ENCODE assay signal across 10 cellular contexts in the genomic region with DNA sequence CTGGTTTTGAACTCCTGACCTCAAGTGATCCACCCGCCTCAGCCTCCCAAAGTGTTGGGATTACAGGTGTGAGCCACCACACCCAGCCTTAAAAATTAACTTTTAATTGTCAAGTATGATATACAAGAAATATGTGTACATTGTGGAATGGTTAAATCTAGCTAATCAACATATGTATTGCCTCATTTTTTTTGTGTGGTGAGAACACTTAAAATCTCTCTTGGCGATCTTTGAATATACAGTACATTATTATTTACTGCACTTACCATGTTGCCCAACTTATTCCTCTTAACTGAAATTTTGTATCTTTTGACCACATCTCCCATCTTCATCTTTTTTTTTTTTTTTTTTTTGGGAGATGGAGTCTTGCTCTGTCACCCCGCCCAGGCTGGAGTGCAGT. TPM values are rescaled to one million over a fixed set of nuclear protein-coding genes. Genes with fewer than 3 reads are reported as not detected.
A peak's percentile ranks its signal among the peaks of the same experiment; 100 is the strongest.
DNase-seq lines count a peak whose midpoint lies in the region; ATAC-seq and TF ChIP-seq lines count a peak whose summit lies in the region.
"Had no signal": no experiment of that assay in that cellular context is flagged by ENCODE, and none has a peak within 500 bp of the region (broad histone marks: within the 10 kb centered on the region; RNA-seq: fewer than 3 reads in every experiment).

No MANE protein-coding gene starts in this region.

- H3K9ac ChIP-seq in HCT116 (ENCODE audit: low read length) (peak overlapping the region; percentile 18), subcutaneous abdominal adipose tissue (ENCODE audit: low read length in 5 of 5) (no peak overlapping the region)

- POLR2A ChIA-PET in HCT116 (lab: Charles Lee), result no interaction called here

- H3K27ac Mint-ChIP-seq in activated naive CD8-positive, alpha-beta T cell treated with anti-CD3 and anti-CD28 coated beads, Interleukin-2, amount 50 U/mL, for 24 hours, result peak overlapping the region; percentile 56

- H3K36me3 Mint-ChIP-seq in activated naive CD8-positive, alpha-beta T cell treated with anti-CD3 and anti-CD28 coated beads, Interleukin-2, amount 50 U/mL, for 24 hours (ENCODE audit: low read depth), result peaks cover 29% of the 10 kb centered on the region

- intact Hi-C loops in HCT116 (cut with micrococcal nuclease), result no loop called here

- WGBS in gastroesophageal sphincter (ENCODE audit: low coverage in 1 of 2), 2 donors, result 92 to 100% methylated on average over 2 to 3 of the region's 3 CpGs

- TF ChIP-seq CTCF in HCT116 (IDR thresholded peaks at IDR 0.05 in 2 of 3, conservative IDR thresholded peaks at IDR 0.05 in 1 of 3; ENCODE audit: borderline replicate concordance in 1 of 3, insufficient read depth in 1 of 3, low read depth in 2 of 3, low read length in 2 of 3) (no peak), gastroesophageal sphincter (IDR thresholded peaks at IDR 0.05) (no peak)

- CTCF ChIA-PET in HCT116 (lab: Charles Lee), result interaction anchor here (0.7 kb wide), 1 partner anchor 23 kb away, joined by 3 read pairs; a partner anchor contains a TSS

- ATAC-seq in HCT116 (no peak), gastroesophageal sphincter (no peak), HG02885 (IDR thresholded peaks at IDR 0.05; ENCODE audit: poor library complexity, unreplicated experiment) (no peak)
- ATAC-seq in activated naive CD8-positive, alpha-beta T cell treated with anti-CD3 and anti-CD28 coated beads, Interleukin-2, amount 50 U/mL, for 24 hours, result no peak

- peaks cover 19% of the 10 kb centered on the region for H4K20me1 ChIP-seq in HCT116 (ENCODE audit: insufficient read depth)

- H3K27me3 ChIP-seq in HCT116 (ENCODE audit: insufficient read depth, low read length) (no peaks in the 10 kb centered on the region), gastroesophageal sphincter (no peaks in the 10 kb centered on the region), subcutaneous abdominal adipose tissue (ENCODE audit: control insufficient read depth in 5 of 5, insufficient read depth in 4 of 5, low read length in 5 of 5) (no peaks in the 10 kb centered on the region)
- H3K27me3 ChIP-seq: foreskin keratinocyte, ovary had no signal

- no peak for TF ChIP-seq EP300 in gastroesophageal sphincter (IDR thresholded peaks at IDR 0.05)

- H3K36me3 ChIP-seq in HCT116 (ENCODE audit: control insufficient read depth in 1 of 2, insufficient read depth in 2 of 2, low read length in 2 of 2), result peaks cover 0 to 5% of the 10 kb centered on the region in 2 experiments; a peak in 1 of 4 replicates
- H3K36me3 ChIP-seq in gastroesophageal sphincter, result peaks cover 0 to 3% of the 10 kb centered on the region in 2 donors
- peaks cover 0 to 6% (median 0%) of the 10 kb centered on the region in 5 donors for H3K36me3 ChIP-seq in subcutaneous abdominal adipose tissue (ENCODE audit: control insufficient read depth in 5 of 5, insufficient read depth in 5 of 5, low read length in 5 of 5)
- H3K36me3 ChIP-seq: ovary had no signal

- peak overlapping the region; percentile 58; the same call in 1 of the 2 replicates for H3K27ac ChIP-seq in HCT116 (ENCODE audit: low read depth, low read length)
- peak overlapping the region; percentile 78 to 81 (median 80) for H3K27ac ChIP-seq in gastroesophageal sphincter
- peak overlapping the region; percentile 78 for H3K27ac ChIP-seq in subcutaneous abdominal adipose tissue (ENCODE audit: low read depth, low read length)
- H3K27ac ChIP-seq: foreskin keratinocyte had no signal

- H3K4me1 ChIP-seq in HCT116 (ENCODE audit: control insufficient read depth in 1 of 2, insufficient read depth in 2 of 2, low read length in 2 of 2) (peaks cover 29 to 56% of the 10 kb centered on the region in 2 experiments), gastroesophageal sphincter (peaks cover 16 to 93% (median 25%) of the 10 kb centered on the region in 3 donors), subcutaneous abdominal adipose tissue (ENCODE audit: control insufficient read depth in 5 of 5, insufficient read depth in 5 of 5, low read length in 5 of 5) (peaks cover 1 to 39% (median 34%) of the 10 kb centered on the region in 5 donors)

- H3K79me2 ChIP-seq in HCT116 (ENCODE audit: insufficient read depth, low read length), result peaks cover 93% of the 10 kb centered on the region

- no peak overlapping the region for H3K4me3 Mint-ChIP-seq in activated naive CD8-positive, alpha-beta T cell treated with anti-CD3 and anti-CD28 coated beads, Interleukin-2, amount 50 U/mL, for 24 hours

- no peak overlapping the region for H2AFZ ChIP-seq in HCT116 (ENCODE audit: low read depth, low read length, poor library complexity, severe bottlenecking)

- RAD21 ChIA-PET in HCT116 (lab: Charles Lee; ENCODE audit: low non-redundant PET in 1 of 2, low total read pairs in 2 of 2, uncharacterized antibody in 2 of 2, unreplicated experiment in 2 of 2), result no interaction called here

- H3K4me3 ChIP-seq in HCT116 (replicated peaks in 1 of 2; ENCODE audit: low read depth in 1 of 2, low read length in 2 of 2), result no peak overlapping the region; a peak in 1 of 4 replicates
- H3K4me3 ChIP-seq in gastroesophageal sphincter, result no peak overlapping the region
- no peak overlapping the region for H3K4me3 ChIP-seq in subcutaneous abdominal adipose tissue (ENCODE audit: low read depth in 1 of 5, low read length in 5 of 5)
- H3K4me3 ChIP-seq: ovary had no signal

- H3K9me3 ChIP-seq in HCT116 (ENCODE audit: control insufficient read depth in 1 of 2, insufficient read depth in 1 of 2, low read depth in 1 of 2, low read length in 2 of 2), result no peaks in the 10 kb centered on the region
- no peaks in the 10 kb centered on the region for H3K9me3 ChIP-seq in gastroesophageal sphincter
- no peaks in the 10 kb centered on the region for H3K9me3 ChIP-seq in subcutaneous abdominal adipose tissue (ENCODE audit: control insufficient read depth in 5 of 5, low read length in 5 of 5)
- H3K9me3 ChIP-seq: ovary had no signal

- peaks cover 55% of the 10 kb centered on the region for H3K4me1 Mint-ChIP-seq in activated naive CD8-positive, alpha-beta T cell treated with anti-CD3 and anti-CD28 coated beads, Interleukin-2, amount 50 U/mL, for 24 hours

- DNase-seq in HCT116 (ENCODE audit: low read depth, low spot score), result no peak
- no peak for DNase-seq in activated naive CD8-positive, alpha-beta T cell treated with anti-CD3 and anti-CD28 coated beads, Interleukin-2, amount 50 U/mL, for 24 hours
- no peak for DNase-seq in mesenteric fat pad (ENCODE audit: low spot score)
- DNase-seq in kidney tubule cell (ENCODE audit: low spot score), result no peak
- DNase-seq: NCI-H2081, ovary had no signal

- no TSS peak for BruUV-seq in HCT116 (replicated peaks; lab: Mats Ljungman, UMichigan)

- no peak for TF ChIP-seq RAD21 in HCT116 (IDR thresholded peaks at IDR 0.05; ENCODE audit: low read depth)

- peak overlapping the region; percentile 29 for H3K4me2 ChIP-seq in HCT116 (ENCODE audit: low read length)

- TF ChIP-seq POLR2A in HCT116 (IDR thresholded peaks at IDR 0.05; ENCODE audit: borderline replicate concordance, extremely low read depth, insufficient read depth, insufficient read length) (no peak), gastroesophageal sphincter (IDR thresholded peaks at IDR 0.05) (no peak)

- H3K9me3 Mint-ChIP-seq in activated naive CD8-positive, alpha-beta T cell treated with anti-CD3 and anti-CD28 coated beads, Interleukin-2, amount 50 U/mL, for 24 hours, result no peaks in the 10 kb centered on the region

- no peaks in the 10 kb centered on the region for H3K27me3 Mint-ChIP-seq in activated naive CD8-positive, alpha-beta T cell treated with anti-CD3 and anti-CD28 coated beads, Interleukin-2, amount 50 U/mL, for 24 hours

- H3K9me2 ChIP-seq in HCT116 (ENCODE audit: insufficient read depth), result no peaks in the 10 kb centered on the region

TF ChIP-seq in HCT116, 20 proteins besides CTCF, POLR2A, EP300 and RAD21:
- TF ChIP-seq ZFX (IDR thresholded peaks at IDR 0.05) (no peak), EGR1 (IDR thresholded peaks at IDR 0.05; ENCODE audit: low read depth) (no peak), JUND (IDR thresholded peaks at IDR 0.05) (no peak), FOSL1 (IDR thresholded peaks at IDR 0.05; ENCODE audit: low read depth) (no peak), EZH2phosphoT487 (IDR thresholded peaks at IDR 0.05; ENCODE audit: borderline replicate concordance) (no peak), EZH2 (IDR thresholded peaks at IDR 0.05) (no peak), SIN3A (IDR thresholded peaks at IDR 0.05; ENCODE audit: low read depth) (no peak), TCF7L2 (IDR thresholded peaks at IDR 0.05; ENCODE audit: borderline replicate concordance, extremely low read depth, insufficient read depth, insufficient read length) (no peak), POLR2AphosphoS5 (IDR thresholded peaks at IDR 0.05; ENCODE audit: low read depth, low read length) (no peak), YY1 (IDR thresholded peaks at IDR 0.05; ENCODE audit: extremely low read depth, insufficient replicate concordance, low read depth, low read length) (no peak)
- TF ChIP-seq, protein P1, sequence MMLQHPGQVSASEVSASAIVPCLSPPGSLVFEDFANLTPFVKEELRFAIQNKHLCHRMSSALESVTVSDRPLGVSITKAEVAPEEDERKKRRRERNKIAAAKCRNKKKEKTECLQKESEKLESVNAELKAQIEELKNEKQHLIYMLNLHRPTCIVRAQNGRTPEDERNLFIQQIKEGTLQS (IDR thresholded peaks at IDR 0.05), result no peak
- TF ChIP-seq, protein P2, sequence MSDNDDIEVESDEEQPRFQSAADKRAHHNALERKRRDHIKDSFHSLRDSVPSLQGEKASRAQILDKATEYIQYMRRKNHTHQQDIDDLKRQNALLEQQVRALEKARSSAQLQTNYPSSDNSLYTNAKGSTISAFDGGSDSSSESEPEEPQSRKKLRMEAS (IDR thresholded peaks at IDR 0.05), result no peak
TF ChIP-seq in HCT116: peak in this region for 0.

RNA-seq across cellular contexts. Expression of a gene that starts 23.3 kb away (rescaled TPM):
- 144 TPM for total RNA-seq in HCT116 (2021; ENCODE audit: unreplicated experiment)
- polyA plus RNA-seq in HCT116 (2012), result 56.0 and 64.4 TPM in 2 replicates
- 100 to 1,000 TPM; 100 to 123 (median 114) TPM for total RNA-seq in gastroesophageal sphincter
- 94.3 TPM for total RNA-seq in mesenteric fat pad

RNA-seq across cellular contexts. Expression of a gene that starts 58.6 kb away (rescaled TPM):
- 9.3 TPM for total RNA-seq in HCT116 (2021; ENCODE audit: unreplicated experiment)
- polyA plus RNA-seq in HCT116 (2012), result 5.4 and 6.9 TPM in 2 replicates
- 1 to 10 TPM in 2 of 4 donors, under 1 TPM in 1, not detected in 1; 0.27 to 1.4 (median 1.3) TPM for total RNA-seq in gastroesophageal sphincter
- total RNA-seq in mesenteric fat pad, result 2.6 TPM
